In the genomic region with DNA sequence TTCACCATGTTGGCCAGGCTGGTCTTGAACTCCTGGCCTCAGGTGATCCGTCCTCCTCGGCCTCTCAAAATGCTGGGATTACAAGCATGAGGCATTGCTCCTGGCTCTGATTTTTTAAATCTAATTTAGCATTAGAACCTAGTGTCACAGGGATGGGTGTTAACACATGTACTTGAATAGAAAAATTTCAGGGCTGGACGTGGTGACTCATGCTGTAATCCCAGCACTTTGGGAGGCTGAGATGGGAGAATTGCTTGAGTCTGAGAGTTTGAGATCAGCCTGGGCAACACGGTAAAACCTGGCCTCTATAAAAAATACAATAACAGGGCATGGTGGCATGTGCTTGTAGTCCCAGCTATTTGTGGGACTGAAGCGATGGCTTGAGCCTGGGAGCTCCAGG, we compare ENCODE assay signal across 23 cellular contexts. TPM values are rescaled to one million over a fixed set of nuclear protein-coding genes. Genes with fewer than 3 reads are reported as not detected.
DNase-seq lines count a peak whose midpoint lies in the region; ATAC-seq, FAIRE-seq and TF ChIP-seq lines count a peak whose summit lies in the region.
"Had no signal": no experiment of that assay in that cellular context is flagged by ENCODE, and none has a peak within 500 bp of the region (broad histone marks: within the 10 kb centered on the region; RNA-seq: fewer than 3 reads in every experiment).

No MANE protein-coding gene starts in this region.

- no peak overlapping the region for H3K27ac ChIP-seq in GM23248
- no peak overlapping the region for H3K27ac ChIP-seq in effector memory CD4-positive, alpha-beta T cell (ENCODE audit: insufficient read depth, low read length, poor library complexity, severe bottlenecking)
- H3K27ac ChIP-seq: hepatocyte, tibial nerve, VCaP had no signal

- no peaks in the 10 kb centered on the region for H3K79me2 ChIP-seq in GM23248 (ENCODE audit: insufficient read depth)
- H3K79me2 ChIP-seq: hepatocyte had no signal

- DNase-seq in GM23248 (peak; percentile 62), RCC 7860 (ENCODE audit: low spot score) (peak; percentile 12), epithelial cell of esophagus (ENCODE audit: low read depth) (peak; percentile 52), renal cortical epithelial cell (ENCODE audit: low read depth) (peak; percentile 6)
- DNase-seq in effector memory CD4-positive, alpha-beta T cell: no peak
- no peak for DNase-seq in activated T-helper 1 cell treated with anti-CD3 and anti-CD28 coated beads, Interleukin-12 subunit alpha, Interleukin-12 subunit beta, Interleukin-2, Interleukin-4 antibody, amounts not matched to agents 30 ng/mL and 10 ng/mL and 1 ng/mL, durations not matched to agents 14 hours and 24 hours and 36 hours (ENCODE audit: low spot score)
- DNase-seq: activated naive CD4-positive, alpha-beta T cell; Caco-2; DND-41; effector memory CD8-positive, alpha-beta T cell; Kasumi-1; NCI-H1417; NCI-H69; SHP77; stimulated activated CD4-positive, alpha-beta T cell treated with anti-CD3 and anti-CD28 coated beads, Interleukin-4, amount 100 ng/mL, for 1 hour; stimulated activated naive CD8-positive, alpha-beta T cell treated with anti-CD3 and anti-CD28 coated beads, Interleukin-15, Interleukin-2, amounts not matched to agents 100 U/mL and 50 U/mL, for 24 hours; T-helper 1 cell had no signal

- H3K36me3 ChIP-seq in GM23248 (ENCODE audit: low read depth): no peaks in the 10 kb centered on the region
- no peaks in the 10 kb centered on the region for H3K36me3 ChIP-seq in effector memory CD4-positive, alpha-beta T cell (ENCODE audit: control insufficient read depth, insufficient read depth, low read length)
- H3K36me3 ChIP-seq: tibial nerve had no signal

- FAIRE-seq in RCC 7860 (lab: Jason Lieb, UNC): no peak
- FAIRE-seq: islet of Langerhans had no signal

- no peak overlapping the region for H3K4me3 Mint-ChIP-seq in activated T-helper 1 cell treated with anti-CD3 and anti-CD28 coated beads, Interleukin-12 subunit alpha, Interleukin-12 subunit beta, Interleukin-2, Interleukin-4 antibody, amounts not matched to agents 30 ng/mL and 10 ng/mL and 1 ng/mL, durations not matched to agents 14 hours and 24 hours and 36 hours
- H3K4me3 Mint-ChIP-seq: B cell; effector memory CD8-positive, alpha-beta T cell had no signal

- H3K9ac ChIP-seq in GM23248: no peak overlapping the region

- 67 to 77% methylated on average over 5 of the region's 5 CpGs for WGBS in GM23248 (ENCODE audit: low coverage in 1 of 2, low lambda C conversion rate in 2 of 2, missing lambda C conversion rate in 2 of 2), 2 experiments

- peaks cover 10% of the 10 kb centered on the region for H3K4me1 Mint-ChIP-seq in activated T-helper 1 cell treated with anti-CD3 and anti-CD28 coated beads, Interleukin-12 subunit alpha, Interleukin-12 subunit beta, Interleukin-2, Interleukin-4 antibody, amounts not matched to agents 30 ng/mL and 10 ng/mL and 1 ng/mL, durations not matched to agents 14 hours and 24 hours and 36 hours (ENCODE audit: low read depth)

- no peaks in the 10 kb centered on the region for H3K36me3 Mint-ChIP-seq in activated T-helper 1 cell treated with anti-CD3 and anti-CD28 coated beads, Interleukin-12 subunit alpha, Interleukin-12 subunit beta, Interleukin-2, Interleukin-4 antibody, amounts not matched to agents 30 ng/mL and 10 ng/mL and 1 ng/mL, durations not matched to agents 14 hours and 24 hours and 36 hours (ENCODE audit: low read depth)

- intact Hi-C loops in activated T-helper 1 cell treated with anti-CD3 and anti-CD28 coated beads, Interleukin-12 subunit alpha, Interleukin-12 subunit beta, Interleukin-2, Interleukin-4 antibody, amounts not matched to agents 30 ng/mL and 10 ng/mL and 1 ng/mL, durations not matched to agents 14 hours and 24 hours and 36 hours (cut with micrococcal nuclease): no loop called here

- no peak for ATAC-seq in GM21619 (IDR thresholded peaks at IDR 0.05; ENCODE audit: unreplicated experiment)
- ATAC-seq: effector memory CD8-positive, alpha-beta T cell had no signal

- no peak overlapping the region for H3K4me3 ChIP-seq in GM23248
- H3K4me3 ChIP-seq in epithelial cell of esophagus (ENCODE audit: low read length): no peak overlapping the region
- no peak overlapping the region for H3K4me3 ChIP-seq in effector memory CD4-positive, alpha-beta T cell (ENCODE audit: insufficient read depth, low read depth, low read length, poor library complexity, severe bottlenecking)
- H3K4me3 ChIP-seq: hepatocyte, tibial nerve had no signal

- peaks cover 2% of the 10 kb centered on the region; the same call in 1 of the 2 replicates for H3F3A ChIP-seq in GM23248 (ENCODE audit: insufficient read depth)

- no peak overlapping the region for H2AFZ ChIP-seq in GM23248
- H2AFZ ChIP-seq: hepatocyte had no signal

- no peaks in the 10 kb centered on the region for H3K27me3 ChIP-seq in GM23248 (replicated peaks; ENCODE audit: insufficient read depth)
- no peaks in the 10 kb centered on the region for H3K27me3 ChIP-seq in effector memory CD4-positive, alpha-beta T cell (replicated peaks; ENCODE audit: control insufficient read depth, insufficient read depth, low read length, poor library complexity, severe bottlenecking)
- H3K27me3 ChIP-seq: hepatocyte, tibial nerve had no signal

- no peaks in the 10 kb centered on the region for H3K9me3 ChIP-seq in GM23248 (ENCODE audit: low read depth)
- H3K9me3 ChIP-seq in effector memory CD4-positive, alpha-beta T cell (ENCODE audit: control insufficient read depth, low read length): no peaks in the 10 kb centered on the region
- H3K9me3 ChIP-seq: Caco-2, tibial nerve had no signal

- no peaks in the 10 kb centered on the region for H3K27me3 Mint-ChIP-seq in activated T-helper 1 cell treated with anti-CD3 and anti-CD28 coated beads, Interleukin-12 subunit alpha, Interleukin-12 subunit beta, Interleukin-2, Interleukin-4 antibody, amounts not matched to agents 30 ng/mL and 10 ng/mL and 1 ng/mL, durations not matched to agents 14 hours and 24 hours and 36 hours (ENCODE audit: insufficient read depth)
- H3K27me3 Mint-ChIP-seq: B cell; effector memory CD8-positive, alpha-beta T cell had no signal

- H3K9me2 ChIP-seq in GM23248 (ENCODE audit: insufficient read depth): no peaks in the 10 kb centered on the region

- no peak overlapping the region for H3K4me2 ChIP-seq in GM23248 (ENCODE audit: unreplicated experiment)
- H3K4me2 ChIP-seq: hepatocyte had no signal

- no peak overlapping the region for H3K27ac Mint-ChIP-seq in activated T-helper 1 cell treated with anti-CD3 and anti-CD28 coated beads, Interleukin-12 subunit alpha, Interleukin-12 subunit beta, Interleukin-2, Interleukin-4 antibody, amounts not matched to agents 30 ng/mL and 10 ng/mL and 1 ng/mL, durations not matched to agents 14 hours and 24 hours and 36 hours
- H3K27ac Mint-ChIP-seq: B cell; effector memory CD8-positive, alpha-beta T cell had no signal

- no peaks in the 10 kb centered on the region for H4K20me1 ChIP-seq in GM23248 (ENCODE audit: insufficient read depth)

- TF ChIP-seq CTCF in epithelial cell of esophagus (IDR thresholded peaks at IDR 0.05; ENCODE audit: insufficient read depth, low read depth, low read length, missing control alignments): no peak

- H3K4me1 ChIP-seq in GM23248 (ENCODE audit: insufficient read depth): peaks cover 9% of the 10 kb centered on the region; the same call in 1 of the 2 replicates
- no peaks in the 10 kb centered on the region for H3K4me1 ChIP-seq in effector memory CD4-positive, alpha-beta T cell (ENCODE audit: control insufficient read depth, insufficient read depth, low read length, poor library complexity, severe bottlenecking)
- H3K4me1 ChIP-seq: Caco-2 had no signal

- in situ Hi-C loops in GM23248 (cut with MboI): no loop called here

- no peaks in the 10 kb centered on the region for H3K9me3 Mint-ChIP-seq in activated T-helper 1 cell treated with anti-CD3 and anti-CD28 coated beads, Interleukin-12 subunit alpha, Interleukin-12 subunit beta, Interleukin-2, Interleukin-4 antibody, amounts not matched to agents 30 ng/mL and 10 ng/mL and 1 ng/mL, durations not matched to agents 14 hours and 24 hours and 36 hours
- H3K9me3 Mint-ChIP-seq: effector memory CD8-positive, alpha-beta T cell had no signal

RNA-seq across cellular contexts. Expression of a gene that starts 6.0 kb away (rescaled TPM):
- total RNA-seq in GM23248 (2014; rRNA removed; shearing (Covaris generic)): 16.7 and 21.2 TPM in 2 replicates
- polyA plus RNA-seq in GM23248 (2016; fragmentation: Nextera tagmentation; extraction: Ambion mirVana): 20.0 and 20.5 TPM in 2 replicates
- 6.4 and 11.9 TPM in 2 replicates for total RNA-seq in renal cortical epithelial cell
- 8.6 and 10.6 TPM in 2 replicates for total RNA-seq in activated T-helper 1 cell treated with anti-CD3 and anti-CD28 coated beads, Interleukin-12 subunit alpha, Interleukin-12 subunit beta, Interleukin-2, Interleukin-4 antibody, amounts not matched to agents 30 ng/mL and 10 ng/mL and 1 ng/mL, durations not matched to agents 14 hours and 24 hours and 36 hours

RNA-seq across cellular contexts. Expression of a gene that starts 43.1 kb away (rescaled TPM):
- total RNA-seq in GM23248 (2014; rRNA removed; shearing (Covaris generic)): not detected in 2 replicates
- polyA plus RNA-seq in GM23248 (2016; fragmentation: Nextera tagmentation; extraction: Ambion mirVana): 0.34 TPM in 1 of 2 replicates, not detected in the other
- total RNA-seq in renal cortical epithelial cell: 3.1 and 8.7 TPM in 2 replicates
- total RNA-seq in activated T-helper 1 cell treated with anti-CD3 and anti-CD28 coated beads, Interleukin-12 subunit alpha, Interleukin-12 subunit beta, Interleukin-2, Interleukin-4 antibody, amounts not matched to agents 30 ng/mL and 10 ng/mL and 1 ng/mL, durations not matched to agents 14 hours and 24 hours and 36 hours: 0.75 and 1.1 TPM in 2 replicates

RNA-seq across cellular contexts. Expression of a gene that starts 58.8 kb away (rescaled TPM):
- 7.6 and 8.1 TPM in 2 replicates for total RNA-seq in GM23248 (2014; rRNA removed; shearing (Covaris generic))
- 21.4 and 24.7 TPM in 2 replicates for polyA plus RNA-seq in GM23248 (2016; fragmentation: Nextera tagmentation; extraction: Ambion mirVana)
- 7.1 and 15.2 TPM in 2 replicates for total RNA-seq in renal cortical epithelial cell
- total RNA-seq in activated T-helper 1 cell treated with anti-CD3 and anti-CD28 coated beads, Interleukin-12 subunit alpha, Interleukin-12 subunit beta, Interleukin-2, Interleukin-4 antibody, amounts not matched to agents 30 ng/mL and 10 ng/mL and 1 ng/mL, durations not matched to agents 14 hours and 24 hours and 36 hours: 16.9 and 19.5 TPM in 2 replicates

Comparison
In these comparisons a context has a peak if more than half of its experiments do, and no peak if none do; other contexts are left out.
1. DNase-seq: peak in GM23248 (single experiment), RCC 7860 (single experiment), epithelial cell of esophagus (single experiment) and renal cortical epithelial cell (single experiment); none in effector memory CD4-positive, alpha-beta T cell (0 of 3) and activated T-helper 1 cell treated with anti-CD3 and anti-CD28 coated beads, Interleukin-12 subunit alpha, Interleukin-12 subunit beta, Interleukin-2, Interleukin-4 antibody, amounts not matched to agents 30 ng/mL and 10 ng/mL and 1 ng/mL, durations not matched to agents 14 hours and 24 hours and 36 hours (single experiment).